15 cellular contexts compared by ENCODE assay signal in the genomic region with DNA sequence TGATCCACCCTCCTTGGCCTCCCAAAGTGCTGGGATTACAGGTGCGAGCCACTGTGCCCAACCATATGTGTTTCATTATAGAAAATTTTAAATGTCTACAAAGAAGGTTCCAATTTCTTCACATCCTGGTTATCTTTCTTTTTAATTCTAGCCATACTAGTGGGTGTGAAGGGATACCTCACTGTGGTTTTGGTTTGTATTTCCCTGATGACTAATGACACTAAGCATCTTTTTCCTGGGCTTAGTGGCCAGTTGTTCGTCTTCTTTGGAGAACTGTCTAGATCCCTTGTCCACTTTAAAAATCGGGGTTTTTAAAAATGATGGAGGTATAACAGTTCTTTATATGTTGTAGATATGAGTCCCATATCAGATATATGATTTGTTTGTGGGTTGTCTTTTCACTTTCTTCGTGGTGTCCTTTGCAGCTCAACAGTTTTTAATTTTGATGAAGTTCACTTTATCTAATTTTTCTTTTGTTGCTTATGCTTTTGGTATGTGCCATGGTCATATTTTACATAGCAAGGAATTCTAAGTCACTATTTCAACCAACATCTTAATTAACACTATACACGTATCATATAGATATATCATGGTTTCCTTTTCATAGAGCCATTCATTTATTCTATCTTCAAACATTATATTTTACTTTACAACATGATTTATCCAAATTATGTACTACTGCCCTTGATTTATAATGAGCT.
DNase-seq lines count a peak whose midpoint lies in the region; ATAC-seq, FAIRE-seq and TF ChIP-seq lines count a peak whose summit lies in the region.
"Had no signal": no experiment of that assay in that cellular context is flagged by ENCODE, and none has a peak within 500 bp of the region (broad histone marks: within the 10 kb centered on the region; RNA-seq: fewer than 3 reads in every experiment).

No MANE protein-coding gene starts in this region.

- no peaks in the 10 kb centered on the region for H3K9me1 ChIP-seq in K562 (ENCODE audit: control insufficient read depth, insufficient read depth, low read length)

- POLR2A ChIA-PET in K562 (lab: Yijun Ruan, JAX): interaction anchor here (1.7 kb wide), 1 partner anchor 10 kb away, joined by 3 read pairs; no protein-coding TSS in a partner anchor

- H3K79me2 ChIP-seq in K562 (ENCODE audit: control insufficient read depth, insufficient read depth, low read length): no peaks in the 10 kb centered on the region

- TF ChIP-seq CTCF in C4-2B (conservative IDR thresholded peaks at IDR 0.05) (no peak), K562 (IDR thresholded peaks at IDR 0.05 in 2 of 3, conservative IDR thresholded peaks at IDR 0.05 in 1 of 3; ENCODE audit: insufficient read depth in 2 of 3, low read depth in 1 of 3, low read length in 3 of 3) (no peak), right lobe of liver (IDR thresholded peaks at IDR 0.05) (no peak), uterus (IDR thresholded peaks at IDR 0.05) (no peak)

- H2AFZ ChIP-seq in K562 (ENCODE audit: low read depth, low read length): no peak overlapping the region

- no peaks in the 10 kb centered on the region for H3K27me3 ChIP-seq in K562 (ENCODE audit: control insufficient read depth in 2 of 2, insufficient read depth in 2 of 2, low read length in 2 of 2)
- H3K27me3 ChIP-seq in right lobe of liver: no peaks in the 10 kb centered on the region
- no peaks in the 10 kb centered on the region for H3K27me3 ChIP-seq in uterus

- WGBS in K562 (ENCODE audit: insufficient coverage, low coverage, missing lambda C conversion rate): 43% methylated on average over 5 of the region's 5 CpGs
- 89% methylated on average over 5 of the region's 5 CpGs for WGBS in right lobe of liver (ENCODE audit: insufficient coverage, low coverage, low lambda C conversion rate, missing lambda C conversion rate)

- CTCF ChIA-PET in K562 (lab: Yijun Ruan, JAX; ENCODE audit: low intra/inter-chr PET ratio): no interaction called here

- no peak overlapping the region for H3K9ac ChIP-seq in K562 (ENCODE audit: insufficient read depth in 1 of 2, low read depth in 2 of 2, low read length in 2 of 2)

- no peak for TF ChIP-seq EP300 in K562 (IDR thresholded peaks at IDR 0.05; ENCODE audit: low read length)

- TF ChIP-seq RAD21 in K562 (CRISPR knock-in tag; conservative IDR thresholded peaks at IDR 0.05 in 1 of 2, IDR thresholded peaks at IDR 0.05 in 1 of 2): no peak

- H4K20me1 ChIP-seq in K562 (replicated peaks; ENCODE audit: control insufficient read depth, insufficient read depth, low read length): no peaks in the 10 kb centered on the region

- no TSS peak for BruUV-seq in K562 (replicated peaks; lab: Mats Ljungman, UMichigan)

- DNase-seq in NCI-H226 (peak; percentile 66), K562 (ENCODE audit: extremely low read depth in 1 of 4, low spot score in 3 of 4) (no peak), kidney glomerular epithelial cell (lab: John Stamatoyannopoulos, UW) (peak; percentile 7), right lobe of liver (no peak), Right ventricle myocardium superior (no peak), frontal cortex (ENCODE audit: low spot score in 2 of 2) (no peak), uterus (no peak)
- DNase-seq: activated naive CD4-positive, alpha-beta T cell treated with anti-CD3 and anti-CD28 coated beads, Interleukin-2, amount 50 U/mL, for 16 hours; cortex of kidney; naive thymus-derived CD4-positive, alpha-beta T cell; NCI-H1105; RPMI8226 had no signal

- H3K4me1 ChIP-seq in K562 (replicated peaks in 1 of 2; ENCODE audit: control insufficient read depth in 2 of 2, insufficient read depth in 2 of 2, low read length in 2 of 2): no peaks in the 10 kb centered on the region
- peaks cover 0 to under 1% (median 0%) of the 10 kb centered on the region in 4 donors for H3K4me1 ChIP-seq in right lobe of liver
- no peaks in the 10 kb centered on the region for H3K4me1 ChIP-seq in uterus

- in situ Hi-C loops in K562 (cut with MboI): no loop called here

- TF ChIP-seq POLR2A in K562 (conservative IDR thresholded peaks at IDR 0.05): no peak
- no peak for TF ChIP-seq POLR2A in right lobe of liver (IDR thresholded peaks at IDR 0.05)
- TF ChIP-seq POLR2A in uterus (IDR thresholded peaks at IDR 0.05): no peak

- H3K27ac ChIP-seq in C4-2B (peak overlapping the region; percentile 39; the same call in 1 of the 2 replicates), K562 (ENCODE audit: extremely low read depth, low read depth, low read length) (no peak overlapping the region), right lobe of liver (no peak overlapping the region), uterus (no peak overlapping the region)

- H3K4me2 ChIP-seq in K562 (ENCODE audit: insufficient read depth, low read length): no peak overlapping the region

- no peaks in the 10 kb centered on the region for H3K36me3 ChIP-seq in K562 (ENCODE audit: control insufficient read depth, insufficient read depth, low read length)
- no peaks in the 10 kb centered on the region for H3K36me3 ChIP-seq in right lobe of liver
- H3K36me3 ChIP-seq in uterus: no peaks in the 10 kb centered on the region
- H3K36me3 ChIP-seq: HAP-1 had no signal

- ATAC-seq in K562 (no peak), right lobe of liver (no peak), Right ventricle myocardium superior (ENCODE audit: poor library complexity) (no peak)
- ATAC-seq: naive thymus-derived CD4-positive, alpha-beta T cell had no signal

- FAIRE-seq in K562 (lab: Jason Lieb, UNC) (peak; percentile 54), frontal cortex (lab: Jason Lieb, UNC) (no peak)
- FAIRE-seq: TTC549 had no signal

- no peaks in the 10 kb centered on the region for H3K9me3 ChIP-seq in K562 (replicated peaks; ENCODE audit: control insufficient read depth, insufficient read depth, low read depth, low read length)
- H3K9me3 ChIP-seq in right lobe of liver: no peaks in the 10 kb centered on the region
- no peaks in the 10 kb centered on the region for H3K9me3 ChIP-seq in uterus
- H3K9me3 ChIP-seq: HAP-1 had no signal

- H3K4me3 ChIP-seq in K562: no peak overlapping the region
- no peak overlapping the region for H3K4me3 ChIP-seq in right lobe of liver
- H3K4me3 ChIP-seq in uterus: no peak overlapping the region
- H3K4me3 ChIP-seq: HAP-1 had no signal

- intact Hi-C loops in K562 (cut with micrococcal nuclease): no loop called here
- intact Hi-C loops in right lobe of liver (cut with DNase I): no loop called here
- intact Hi-C loops in Right ventricle myocardium superior (cut with DNase I): no loop called here
- intact Hi-C loops in uterus (cut with DNase I; ENCODE audit: low total_unique reads): no loop called here

TF ChIP-seq in K562, 482 proteins besides CTCF, POLR2A, EP300 and RAD21:
- TF ChIP-seq FOSL1 (tag; conservative IDR thresholded peaks at IDR 0.05) (0 out of 2 replicates have a peak, but pooled peaks have one; percentile 32), ZBTB7A (IDR thresholded peaks at IDR 0.05; ENCODE audit: borderline replicate concordance, control insufficient read depth, low read depth, low read length) (no peak)

Comparison
In these comparisons a context has a peak if more than half of its experiments do, and no peak if none do; other contexts are left out.
1. DNase-seq: peak in NCI-H226 (single experiment) and kidney glomerular epithelial cell (single experiment); none in K562 (0 of 4), right lobe of liver (0 of 3), Right ventricle myocardium superior (single experiment), frontal cortex (0 of 2) and uterus (0 of 2).